In the genomic region with DNA sequence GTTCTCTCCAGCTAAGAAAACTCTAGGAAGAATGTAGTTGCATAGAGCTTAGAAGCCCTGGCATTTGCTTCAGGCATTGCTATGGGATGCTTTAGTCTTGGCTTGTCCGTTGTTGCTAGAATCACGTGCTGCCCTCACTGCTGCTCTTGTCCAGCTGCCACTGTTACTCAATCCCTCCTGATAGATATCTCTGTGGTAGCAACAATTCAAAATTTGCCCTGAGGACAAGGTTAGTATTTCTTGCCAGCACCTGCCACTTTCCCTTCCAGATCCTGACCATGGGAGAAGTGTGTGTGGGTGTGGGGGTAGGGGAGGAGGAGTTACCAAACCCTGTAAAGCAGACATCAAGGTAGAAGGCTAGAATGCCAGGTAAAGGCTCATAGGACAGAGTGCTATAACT, we compare ENCODE assay signal across 1 cellular context.
TF ChIP-seq lines count a peak whose summit lies in the region.

No MANE protein-coding gene starts in this region.

TF ChIP-seq in GM23338, 12 proteins besides CTCF, POLR2A, EP300 and RAD21 (continued from another document):
- no peak for TF ChIP-seq ETS1 (IDR thresholded peaks at IDR 0.05)
TF ChIP-seq in GM23338: peak in this region for 0.
